In genomic region chr14:100325231-100325632, GRCh38 we compare ENCODE assay signal across 20 cellular contexts. TPM values are rescaled to one million over a fixed set of nuclear protein-coding genes. Genes with fewer than 3 reads are reported as not detected.
DNase-seq lines count a peak whose midpoint lies in the region; ATAC-seq and TF ChIP-seq lines count a peak whose summit lies in the region.
"Had no signal": no experiment of that assay in that cellular context is flagged by ENCODE, and none has a peak within 500 bp of the region (broad histone marks: within the 10 kb centered on the region; RNA-seq: fewer than 3 reads in every experiment).

No MANE protein-coding gene starts in this region.

- H3K9me3 ChIP-seq in endodermal cell (ENCODE audit: control insufficient read depth, low read length) = no peaks in the 10 kb centered on the region
- H3K9me3 ChIP-seq in right lobe of liver = no peaks in the 10 kb centered on the region
- no peaks in the 10 kb centered on the region for H3K9me3 ChIP-seq in thyroid gland
- H3K9me3 ChIP-seq: A549 had no signal

- TF ChIP-seq POLR2A in right lobe of liver (IDR thresholded peaks at IDR 0.05) (peak; percentile 63), thyroid gland (IDR thresholded peaks at IDR 0.05) (no peak)

- no peak overlapping the region for H3K4me3 ChIP-seq in endodermal cell (ENCODE audit: low read length)
- H3K4me3 ChIP-seq in right lobe of liver = peak overlapping the region; percentile 37 to 87 (median 71)
- no peak overlapping the region for H3K4me3 ChIP-seq in thyroid gland (replicated peaks in 1 of 3)
- H3K4me3 ChIP-seq: A549 had no signal

- no peaks in the 10 kb centered on the region for H3K36me3 Mint-ChIP-seq in activated naive CD8-positive, alpha-beta T cell treated with anti-CD3 and anti-CD28 coated beads for 36 hours
- no peaks in the 10 kb centered on the region for H3K36me3 Mint-ChIP-seq in activated naive CD8-positive, alpha-beta T cell treated with anti-CD3 and anti-CD28 coated beads, Interleukin-2, amount 50 U/mL, for 24 hours (ENCODE audit: low read depth)
- H3K36me3 Mint-ChIP-seq in endodermal cell (ENCODE audit: low read depth) = no peaks in the 10 kb centered on the region
- H3K36me3 Mint-ChIP-seq: CD4-positive, CD25-positive, alpha-beta regulatory T cell had no signal

- H3K4me1 ChIP-seq in endodermal cell (ENCODE audit: control insufficient read depth, insufficient read depth, low read length) = no peaks in the 10 kb centered on the region
- peaks cover 0 to 61% (median 12%) of the 10 kb centered on the region in 4 donors for H3K4me1 ChIP-seq in right lobe of liver
- no peaks in the 10 kb centered on the region for H3K4me1 ChIP-seq in thyroid gland
- H3K4me1 ChIP-seq: A549 had no signal

- no peak for DNase-seq in activated naive CD8-positive, alpha-beta T cell treated with anti-CD3 and anti-CD28 coated beads for 36 hours
- no peak for DNase-seq in activated naive CD8-positive, alpha-beta T cell treated with anti-CD3 and anti-CD28 coated beads, Interleukin-2, amount 50 U/mL, for 24 hours
- DNase-seq in endodermal cell = peak; percentile 43
- peak; percentile 90 to 96 (median 96) for DNase-seq in right lobe of liver
- no peak for DNase-seq in thyroid gland
- no peak for DNase-seq in activated effector memory CD4-positive, alpha-beta T cell treated with anti-CD3 and anti-CD28 coated beads, Interleukin-2, amount 50 U/mL, for 16 hours
- DNase-seq in iPS-NIHi11 (ENCODE audit: low spot score) = no peak
- DNase-seq: CD4-positive, CD25-positive, alpha-beta regulatory T cell; DMS79 treated with DMSO at 0.1 percent for 48 hours; GF-D8; GOT3; NCI-H1105 treated with DMSO at 0.1 percent for 48 hours; NCI-H187; NCI-H446; Right ventricle myocardium superior had no signal

- no peak overlapping the region for H3K27ac ChIP-seq in endodermal cell (ENCODE audit: low read depth, low read length)
- peak overlapping the region; percentile 66 to 92 (median 78) for H3K27ac ChIP-seq in right lobe of liver
- H3K27ac ChIP-seq in thyroid gland = no peak overlapping the region
- H3K27ac ChIP-seq: A549, HL-60, KMS-11 had no signal

- H3K4me1 Mint-ChIP-seq in activated naive CD8-positive, alpha-beta T cell treated with anti-CD3 and anti-CD28 coated beads for 36 hours = no peaks in the 10 kb centered on the region
- H3K4me1 Mint-ChIP-seq in activated naive CD8-positive, alpha-beta T cell treated with anti-CD3 and anti-CD28 coated beads, Interleukin-2, amount 50 U/mL, for 24 hours = no peaks in the 10 kb centered on the region
- peaks cover 2% of the 10 kb centered on the region for H3K4me1 Mint-ChIP-seq in endodermal cell
- H3K4me1 Mint-ChIP-seq: CD4-positive, CD25-positive, alpha-beta regulatory T cell had no signal

- WGBS in endodermal cell (ENCODE audit: insufficient coverage in 1 of 2, insufficient read length in 1 of 2), 2 experiments = 90 to 93% methylated on average over 11 to 17 of the region's 17 CpGs
- WGBS in right lobe of liver (ENCODE audit: insufficient coverage, low coverage, low lambda C conversion rate, missing lambda C conversion rate) = 52% methylated on average over 13 of the region's 17 CpGs
- WGBS in thyroid gland, 2 donors = 71 to 86% methylated on average over 13 to 14 of the region's 17 CpGs

- H3K4me3 Mint-ChIP-seq in activated naive CD8-positive, alpha-beta T cell treated with anti-CD3 and anti-CD28 coated beads for 36 hours = no peak overlapping the region
- no peak overlapping the region for H3K4me3 Mint-ChIP-seq in activated naive CD8-positive, alpha-beta T cell treated with anti-CD3 and anti-CD28 coated beads, Interleukin-2, amount 50 U/mL, for 24 hours
- H3K4me3 Mint-ChIP-seq in endodermal cell = no peak overlapping the region
- H3K4me3 Mint-ChIP-seq: CD4-positive, CD25-positive, alpha-beta regulatory T cell had no signal

- no peaks in the 10 kb centered on the region for H3K36me3 ChIP-seq in endodermal cell (ENCODE audit: control insufficient read depth, insufficient read depth, low read length)
- peaks cover 0 to 47% (median 13%) of the 10 kb centered on the region in 4 donors for H3K36me3 ChIP-seq in right lobe of liver
- H3K36me3 ChIP-seq in thyroid gland = no peaks in the 10 kb centered on the region

- intact Hi-C loops in right lobe of liver (cut with DNase I) (no loop called here), thyroid gland (cut with DNase I) (no loop called here)

- no peaks in the 10 kb centered on the region for H3K9me3 Mint-ChIP-seq in activated naive CD8-positive, alpha-beta T cell treated with anti-CD3 and anti-CD28 coated beads for 36 hours
- no peaks in the 10 kb centered on the region for H3K9me3 Mint-ChIP-seq in activated naive CD8-positive, alpha-beta T cell treated with anti-CD3 and anti-CD28 coated beads, Interleukin-2, amount 50 U/mL, for 24 hours
- H3K9me3 Mint-ChIP-seq in endodermal cell = no peaks in the 10 kb centered on the region
- H3K9me3 Mint-ChIP-seq: CD4-positive, CD25-positive, alpha-beta regulatory T cell had no signal

- H3K27ac Mint-ChIP-seq in activated naive CD8-positive, alpha-beta T cell treated with anti-CD3 and anti-CD28 coated beads for 36 hours = peak overlapping the region; percentile 44
- H3K27ac Mint-ChIP-seq in activated naive CD8-positive, alpha-beta T cell treated with anti-CD3 and anti-CD28 coated beads, Interleukin-2, amount 50 U/mL, for 24 hours = no peak overlapping the region
- H3K27ac Mint-ChIP-seq in endodermal cell = no peak overlapping the region
- H3K27ac Mint-ChIP-seq: CD4-positive, CD25-positive, alpha-beta regulatory T cell had no signal

- no peaks in the 10 kb centered on the region for H3K27me3 Mint-ChIP-seq in activated naive CD8-positive, alpha-beta T cell treated with anti-CD3 and anti-CD28 coated beads for 36 hours
- no peaks in the 10 kb centered on the region for H3K27me3 Mint-ChIP-seq in activated naive CD8-positive, alpha-beta T cell treated with anti-CD3 and anti-CD28 coated beads, Interleukin-2, amount 50 U/mL, for 24 hours
- H3K27me3 Mint-ChIP-seq in endodermal cell (ENCODE audit: insufficient read depth) = peaks cover 3% of the 10 kb centered on the region
- H3K27me3 Mint-ChIP-seq: CD4-positive, CD25-positive, alpha-beta regulatory T cell had no signal

- H3K27me3 ChIP-seq in endodermal cell (ENCODE audit: control insufficient read depth, insufficient read depth, low read length, poor library complexity, severe bottlenecking) (no peaks in the 10 kb centered on the region), right lobe of liver (no peaks in the 10 kb centered on the region), thyroid gland (no peaks in the 10 kb centered on the region)

- no peak for TF ChIP-seq CTCF in endodermal cell (conservative IDR thresholded peaks at IDR 0.05)
- no peak for TF ChIP-seq CTCF in right lobe of liver (IDR thresholded peaks at IDR 0.05)
- no peak for TF ChIP-seq CTCF in thyroid gland (IDR thresholded peaks at IDR 0.05)

- no peak overlapping the region for H3K9ac ChIP-seq in endodermal cell (ENCODE audit: extremely low read depth, low read length, poor library complexity, severe bottlenecking)
- H3K9ac ChIP-seq: KMS-11 had no signal

- no peak for ATAC-seq in activated naive CD8-positive, alpha-beta T cell treated with anti-CD3 and anti-CD28 coated beads, Interleukin-2, amount 50 U/mL, for 24 hours
- ATAC-seq in right lobe of liver (peak; percentile 53 to 72 (median 61)), GM21515 (IDR thresholded peaks at IDR 0.05; ENCODE audit: unreplicated experiment) (no peak)
- ATAC-seq: A549 had no signal

RNA-seq across cellular contexts. Expression of gene SLC25A47, which starts 2.1 kb away (rescaled TPM):
- total RNA-seq in activated naive CD8-positive, alpha-beta T cell treated with anti-CD3 and anti-CD28 coated beads for 36 hours = not detected
- total RNA-seq in endodermal cell (not detected), right lobe of liver (100 to 1,000 TPM in 4 of 6 experiments, 10 to 100 TPM in 2; 74.8 to 378 (median 229) TPM), thyroid gland (not detected)
- not detected for polyA plus RNA-seq in endodermal cell (2013, experiment 1 of 2)
- not detected for polyA plus RNA-seq in endodermal cell (2013, experiment 2 of 2)
- total RNA-seq: CD4-positive, CD25-positive, alpha-beta regulatory T cell; MCF 10A; Right ventricle myocardium superior had no signal
- polyA plus RNA-seq: A549; CD4-positive, CD25-positive, alpha-beta regulatory T cell had no signal

RNA-seq across cellular contexts. Expression of gene SLC25A29, which starts 19.0 kb away (rescaled TPM):
- total RNA-seq in activated naive CD8-positive, alpha-beta T cell treated with anti-CD3 and anti-CD28 coated beads for 36 hours = 1 to 10 TPM; 5.5 to 6.5 TPM
- total RNA-seq in endodermal cell = 100 to 1,000 TPM; 234 to 263 TPM
- polyA plus RNA-seq in endodermal cell (2013, experiment 1 of 2) = 114 TPM
- 95.7 TPM for polyA plus RNA-seq in endodermal cell (2013, experiment 2 of 2)
- 10 to 100 TPM; 14.1 to 30.3 (median 18.2) TPM for total RNA-seq in right lobe of liver
- 100 to 1,000 TPM; 354 to 606 (median 433) TPM for total RNA-seq in thyroid gland

RNA-seq across cellular contexts. Expression of gene WDR25, which starts 51.1 kb away (rescaled TPM):
- total RNA-seq in activated naive CD8-positive, alpha-beta T cell treated with anti-CD3 and anti-CD28 coated beads for 36 hours = 1 to 10 TPM; 7.9 to 9.0 TPM
- total RNA-seq in endodermal cell (1 to 10 TPM; 5.8 to 8.0 TPM), right lobe of liver (1 to 10 TPM; 3.5 to 8.2 (median 4.5) TPM), thyroid gland (10 to 100 TPM; 13.3 to 41.8 (median 29.6) TPM)
- 6.9 TPM for polyA plus RNA-seq in endodermal cell (2013, experiment 1 of 2)
- polyA plus RNA-seq in endodermal cell (2013, experiment 2 of 2) = 7.5 TPM

Comparison
In these comparisons a context has a peak if more than half of its experiments do, and no peak if none do; other contexts are left out.
1. DNase-seq: peak in endodermal cell (single experiment) and right lobe of liver (3 of 3); none in activated naive CD8-positive, alpha-beta T cell treated with anti-CD3 and anti-CD28 coated beads for 36 hours (single experiment), activated naive CD8-positive, alpha-beta T cell treated with anti-CD3 and anti-CD28 coated beads, Interleukin-2, amount 50 U/mL, for 24 hours (single experiment), thyroid gland (0 of 2), activated effector memory CD4-positive, alpha-beta T cell treated with anti-CD3 and anti-CD28 coated beads, Interleukin-2, amount 50 U/mL, for 16 hours (single experiment) and iPS-NIHi11 (single experiment).
2. ATAC-seq: peak in right lobe of liver (4 of 4); none in activated naive CD8-positive, alpha-beta T cell treated with anti-CD3 and anti-CD28 coated beads, Interleukin-2, amount 50 U/mL, for 24 hours (single experiment) and GM21515 (single experiment).
3. H3K27ac ChIP-seq: peak in right lobe of liver (3 of 3); none in endodermal cell (single experiment) and thyroid gland (0 of 3).
4. H3K4me3 ChIP-seq: peak in right lobe of liver (3 of 3); none in endodermal cell (single experiment) and thyroid gland (0 of 3).
5. RNA of gene SLC25A47, which starts 2.1 kb away (total RNA-seq): 74.8 to 378 TPM in right lobe of liver; not detected in endodermal cell, not detected in activated naive CD8-positive, alpha-beta T cell treated with anti-CD3 and anti-CD28 coated beads for 36 hours and not detected in thyroid gland; every median in the first group is over 10 times any median in the second.
6. RNA of gene SLC25A29, which starts 19.0 kb away (total RNA-seq): 354 to 606 TPM in thyroid gland and 234 to 263 TPM in endodermal cell; 14.1 to 30.3 TPM in right lobe of liver and 5.5 to 6.5 TPM in activated naive CD8-positive, alpha-beta T cell treated with anti-CD3 and anti-CD28 coated beads for 36 hours; every median in the first group is over 4 times any median in the second.